ENCODE assay signal across 1 cellular context in the genomic region with DNA sequence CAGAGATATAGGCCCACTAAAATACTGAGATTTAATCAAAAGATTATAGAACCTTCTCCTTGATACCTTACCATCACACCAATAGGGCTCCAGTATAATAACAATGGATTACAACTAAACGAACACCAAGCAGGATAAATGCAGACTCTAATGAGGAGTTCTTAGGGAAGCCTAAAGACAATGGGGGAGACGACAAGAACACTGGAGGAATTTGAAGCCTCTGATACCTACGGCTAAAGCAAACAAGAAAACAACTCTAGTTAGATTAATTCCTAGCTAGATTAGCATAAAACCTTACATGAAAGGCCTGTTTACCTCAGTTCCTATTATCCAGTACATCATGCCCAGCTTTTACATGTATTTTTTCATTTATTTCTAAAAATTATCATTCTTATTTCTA.
TF ChIP-seq lines count a peak whose summit lies in the region.

No MANE protein-coding gene starts in this region.

TF ChIP-seq in GM23338, 12 proteins besides CTCF, POLR2A, EP300 and RAD21 (continued from another document):
- TF ChIP-seq, protein P1, sequence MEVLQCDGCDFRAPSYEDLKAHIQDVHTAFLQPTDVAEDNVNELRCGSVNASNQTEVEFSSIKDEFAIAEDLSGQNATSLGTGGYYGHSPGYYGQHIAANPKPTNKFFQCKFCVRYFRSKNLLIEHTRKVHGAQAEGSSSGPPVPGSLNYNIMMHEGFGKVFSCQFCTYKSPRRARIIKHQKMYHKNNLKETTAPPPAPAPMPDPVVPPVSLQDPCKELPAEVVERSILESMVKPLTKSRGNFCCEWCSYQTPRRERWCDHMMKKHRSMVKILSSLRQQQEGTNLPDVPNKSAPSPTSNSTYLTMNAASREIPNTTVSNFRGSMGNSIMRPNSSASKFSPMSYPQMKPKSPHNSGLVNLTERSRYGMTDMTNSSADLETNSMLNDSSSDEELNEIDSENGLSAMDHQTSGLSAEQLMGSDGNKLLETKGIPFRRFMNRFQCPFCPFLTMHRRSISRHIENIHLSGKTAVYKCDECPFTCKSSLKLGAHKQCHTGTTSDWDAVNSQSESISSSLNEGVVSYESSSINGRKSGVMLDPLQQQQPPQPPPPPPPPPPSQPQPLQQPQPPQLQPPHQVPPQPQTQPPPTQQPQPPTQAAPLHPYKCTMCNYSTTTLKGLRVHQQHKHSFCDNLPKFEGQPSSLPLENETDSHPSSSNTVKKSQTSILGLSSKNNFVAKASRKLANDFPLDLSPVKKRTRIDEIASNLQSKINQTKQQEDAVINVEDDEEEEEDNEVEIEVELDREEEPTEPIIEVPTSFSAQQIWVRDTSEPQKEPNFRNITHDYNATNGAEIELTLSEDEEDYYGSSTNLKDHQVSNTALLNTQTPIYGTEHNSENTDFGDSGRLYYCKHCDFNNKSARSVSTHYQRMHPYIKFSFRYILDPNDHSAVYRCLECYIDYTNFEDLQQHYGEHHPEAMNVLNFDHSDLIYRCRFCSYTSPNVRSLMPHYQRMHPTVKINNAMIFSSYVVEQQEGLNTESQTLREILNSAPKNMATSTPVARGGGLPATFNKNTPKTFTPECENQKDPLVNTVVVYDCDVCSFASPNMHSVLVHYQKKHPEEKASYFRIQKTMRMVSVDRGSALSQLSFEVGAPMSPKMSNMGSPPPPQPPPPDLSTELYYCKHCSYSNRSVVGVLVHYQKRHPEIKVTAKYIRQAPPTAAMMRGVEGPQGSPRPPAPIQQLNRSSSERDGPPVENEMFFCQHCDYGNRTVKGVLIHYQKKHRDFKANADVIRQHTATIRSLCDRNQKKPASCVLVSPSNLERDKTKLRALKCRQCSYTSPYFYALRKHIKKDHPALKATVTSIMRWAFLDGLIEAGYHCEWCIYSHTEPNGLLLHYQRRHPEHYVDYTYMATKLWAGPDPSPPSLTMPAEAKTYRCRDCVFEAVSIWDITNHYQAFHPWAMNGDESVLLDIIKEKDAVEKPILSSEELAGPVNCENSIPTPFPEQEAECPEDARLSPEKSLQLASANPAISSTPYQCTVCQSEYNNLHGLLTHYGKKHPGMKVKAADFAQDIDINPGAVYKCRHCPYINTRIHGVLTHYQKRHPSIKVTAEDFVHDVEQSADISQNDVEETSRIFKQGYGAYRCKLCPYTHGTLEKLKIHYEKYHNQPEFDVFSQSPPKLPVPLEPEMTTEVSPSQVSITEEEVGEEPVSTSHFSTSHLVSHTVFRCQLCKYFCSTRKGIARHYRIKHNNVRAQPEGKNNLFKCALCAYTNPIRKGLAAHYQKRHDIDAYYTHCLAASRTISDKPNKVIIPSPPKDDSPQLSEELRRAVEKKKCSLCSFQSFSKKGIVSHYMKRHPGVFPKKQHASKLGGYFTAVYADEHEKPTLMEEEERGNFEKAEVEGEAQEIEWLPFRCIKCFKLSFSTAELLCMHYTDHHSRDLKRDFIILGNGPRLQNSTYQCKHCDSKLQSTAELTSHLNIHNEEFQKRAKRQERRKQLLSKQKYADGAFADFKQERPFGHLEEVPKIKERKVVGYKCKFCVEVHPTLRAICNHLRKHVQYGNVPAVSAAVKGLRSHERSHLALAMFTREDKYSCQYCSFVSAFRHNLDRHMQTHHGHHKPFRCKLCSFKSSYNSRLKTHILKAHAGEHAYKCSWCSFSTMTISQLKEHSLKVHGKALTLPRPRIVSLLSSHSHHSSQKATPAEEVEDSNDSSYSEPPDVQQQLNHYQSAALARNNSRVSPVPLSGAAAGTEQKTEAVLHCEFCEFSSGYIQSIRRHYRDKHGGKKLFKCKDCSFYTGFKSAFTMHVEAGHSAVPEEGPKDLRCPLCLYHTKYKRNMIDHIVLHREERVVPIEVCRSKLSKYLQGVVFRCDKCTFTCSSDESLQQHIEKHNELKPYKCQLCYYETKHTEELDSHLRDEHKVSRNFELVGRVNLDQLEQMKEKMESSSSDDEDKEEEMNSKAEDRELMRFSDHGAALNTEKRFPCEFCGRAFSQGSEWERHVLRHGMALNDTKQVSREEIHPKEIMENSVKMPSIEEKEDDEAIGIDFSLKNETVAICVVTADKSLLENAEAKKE (CRISPR knock-in tag; IDR thresholded peaks at IDR 0.05), result no peak
- no peak for TF ChIP-seq POLR2AphosphoS5 (IDR thresholded peaks at IDR 0.05; ENCODE audit: low read depth)
